In genomic region chr17:17814162-17815061, GRCh38 we compare ENCODE assay signal across 18 cellular contexts. TPM values are rescaled to one million over a fixed set of nuclear protein-coding genes. Genes with fewer than 3 reads are reported as not detected.
DNase-seq lines count a peak whose midpoint lies in the region; ATAC-seq and TF ChIP-seq lines count a peak whose summit lies in the region.
"Had no signal": no experiment of that assay in that cellular context is flagged by ENCODE, and none has a peak within 500 bp of the region (broad histone marks: within the 10 kb centered on the region; RNA-seq: fewer than 3 reads in every experiment).

No MANE protein-coding gene starts in this region.

- in situ Hi-C loops in gastrocnemius medialis (cut with MboI; ENCODE audit: low sequenced_read_pairs in 4 of 4) = loop anchor here in 1 of 4 donors (5.0 kb wide), 1 partner anchor 43 kb away; no protein-coding TSS in a partner anchor

- no peaks in the 10 kb centered on the region for H3K9me3 ChIP-seq in gastrocnemius medialis
- H3K9me3 ChIP-seq: tibial nerve had no signal

- TF ChIP-seq CTCF in dorsolateral prefrontal cortex (IDR thresholded peaks at IDR 0.05 in 54 of 56, conservative IDR thresholded peaks at IDR 0.05 in 2 of 56; ENCODE audit: low read depth in 1 of 56, partially characterized antibody in 56 of 56) = no peak
- no peak for TF ChIP-seq CTCF in gastrocnemius medialis (IDR thresholded peaks at IDR 0.05 in 4 of 5, conservative IDR thresholded peaks at IDR 0.05 in 1 of 5)

- no peak for TF ChIP-seq POLR2A in gastrocnemius medialis (IDR thresholded peaks at IDR 0.05)

- H3K36me3 ChIP-seq in gastrocnemius medialis = peaks cover 0 to 52% of the 10 kb centered on the region in 2 donors

- peak; percentile 13 for DNase-seq in NCI-H2227 (lab: John Stamatoyannopoulos, UW; ENCODE audit: unreplicated experiment)
- no peak for DNase-seq in NCI-H2227 treated with DMSO at 0.1 percent for 48 hours (lab: John Stamatoyannopoulos, UW)
- DNase-seq in NCI-H2171 treated with DMSO at 0.1 percent for 48 hours (lab: John Stamatoyannopoulos, UW) = peak; percentile 95
- peak in 1 of 10 donors; percentile 57 for DNase-seq in dorsolateral prefrontal cortex
- no peak for DNase-seq in gastrocnemius medialis
- no peak for DNase-seq in pons (ENCODE audit: low spot score)
- DNase-seq in posterior vena cava (ENCODE audit: low spot score) = no peak
- DNase-seq: activated gamma-delta T cell treated with Interleukin-2 at 50 U/mL for 16 hours; CD8-positive, alpha-beta memory T cell; effector memory CD8-positive, alpha-beta T cell; foreskin melanocyte; GDM1; immature natural killer cell; midbrain; MM.1S; occipital lobe had no signal

- ATAC-seq in gastrocnemius medialis (no peak), GM21367 (IDR thresholded peaks at IDR 0.05; ENCODE audit: unreplicated experiment) (no peak)
- ATAC-seq: effector memory CD8-positive, alpha-beta T cell had no signal

- H3K4me3 ChIP-seq in dorsolateral prefrontal cortex = no peak overlapping the region
- H3K4me3 ChIP-seq in gastrocnemius medialis = no peak overlapping the region
- H3K4me3 ChIP-seq: tibial nerve had no signal

- H3K27ac ChIP-seq in dorsolateral prefrontal cortex (peak overlapping the region in 57 of 59 donors; percentile 57 to 99 (median 86)), gastrocnemius medialis (peak overlapping the region; percentile 74 to 96 (median 90))

- intact Hi-C loops in dorsolateral prefrontal cortex (cut with DNase I) = loop anchor here (2.0 to 10.0 kb wide), 6 partner anchors 33 to 223 kb away; partner anchors contain the start of genes ATPAF2 (in 2 of the 2), GID4 (in 2 of the 2) and RAI1 (in 2 of the 2)
- intact Hi-C loops in gastrocnemius medialis (cut with DNase I; ENCODE audit: low total_unique reads) = loop anchor here (5.0 kb wide), 1 partner anchor 218 kb away; no protein-coding TSS in a partner anchor
- intact Hi-C loops in posterior vena cava (cut with DNase I) = loop anchor here (5.0 to 10.0 kb wide), 2 partner anchors 33 to 100 kb away; no protein-coding TSS in a partner anchor

- peaks cover 45 to 49% of the 10 kb centered on the region in 2 donors for H3K4me1 ChIP-seq in gastrocnemius medialis

- H3K27me3 ChIP-seq in dorsolateral prefrontal cortex (no peaks in the 10 kb centered on the region), gastrocnemius medialis (no peaks in the 10 kb centered on the region)
- H3K27me3 ChIP-seq: tibial nerve had no signal

RNA-seq across cellular contexts. Expression of gene SREBF1, which starts 22.4 kb away (rescaled TPM):
- 100 to 1,000 TPM in 84 of 120 experiments, 10 to 100 TPM in 36; 57.2 to 359 (median 120) TPM for total RNA-seq in dorsolateral prefrontal cortex
- total RNA-seq in gastrocnemius medialis = 10 to 100 TPM; 11.1 to 64.5 (median 32.3) TPM
- total RNA-seq in posterior vena cava = 10 to 100 TPM; 29.3 to 62.7 TPM

Comparison
In these comparisons a context has a peak if more than half of its experiments do, and no peak if none do; other contexts are left out.
1. DNase-seq: peak in NCI-H2227 (single experiment) and NCI-H2171 treated with DMSO at 0.1 percent for 48 hours (single experiment); none in NCI-H2227 treated with DMSO at 0.1 percent for 48 hours (single experiment), gastrocnemius medialis (0 of 2), pons (single experiment) and posterior vena cava (single experiment).